Comparison of ENCODE assay signal across 17 cellular contexts in the genomic region with DNA sequence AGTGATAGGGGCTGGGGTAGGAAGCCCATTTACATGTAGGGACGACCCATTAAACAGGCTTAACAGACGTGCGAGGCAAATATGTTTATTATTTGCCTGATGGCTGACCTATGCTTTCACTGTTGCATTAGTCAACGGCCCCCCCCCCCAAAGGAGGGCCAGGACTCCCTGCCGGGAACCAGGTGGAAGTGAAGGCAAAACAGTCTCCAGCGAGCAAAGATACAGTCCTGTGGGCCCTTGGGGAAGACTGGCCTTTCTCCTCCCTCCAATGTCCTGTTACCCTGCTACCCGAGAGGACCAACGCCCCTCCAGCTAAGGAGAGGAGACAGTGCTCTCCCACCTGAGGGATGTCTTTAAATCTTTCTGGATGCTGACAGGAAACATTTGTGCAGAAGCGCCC.
"Had no signal": no experiment of that assay in that cellular context is flagged by ENCODE, and none has a peak within 500 bp of the region (broad histone marks: within the 10 kb centered on the region; RNA-seq: fewer than 3 reads in every experiment).

No MANE protein-coding gene starts in this region.

- H3K4me3 Mint-ChIP-seq: activated CD4-positive, alpha-beta memory T cell treated with anti-CD3 and anti-CD28 coated beads for 36 hours; activated T-helper 1 cell treated with anti-CD3 and anti-CD28 coated beads, Interleukin-12 subunit alpha, Interleukin-12 subunit beta, Interleukin-2, Interleukin-4 antibody, amounts not matched to agents 30 ng/mL and 10 ng/mL and 1 ng/mL, durations not matched to agents 14 hours and 24 hours and 36 hours; naive thymus-derived CD4-positive, alpha-beta T cell; stimulated activated naive B cell treated with anti-CD40 and anti-IgM and Interleukin-4, amounts not matched to agents 10 μg/mL and 1 μg/mL and 100 μg/mL, for 72 hours had no signal

- H3K9me3 ChIP-seq: breast epithelium, prostate gland had no signal

- H3K36me3 ChIP-seq: breast epithelium, prostate gland had no signal

- H3K27ac Mint-ChIP-seq: activated CD4-positive, alpha-beta memory T cell treated with anti-CD3 and anti-CD28 coated beads for 36 hours; activated T-helper 1 cell treated with anti-CD3 and anti-CD28 coated beads, Interleukin-12 subunit alpha, Interleukin-12 subunit beta, Interleukin-2, Interleukin-4 antibody, amounts not matched to agents 30 ng/mL and 10 ng/mL and 1 ng/mL, durations not matched to agents 14 hours and 24 hours and 36 hours; naive thymus-derived CD4-positive, alpha-beta T cell; stimulated activated naive B cell treated with anti-CD40 and anti-IgM and Interleukin-4, amounts not matched to agents 10 μg/mL and 1 μg/mL and 100 μg/mL, for 72 hours had no signal

- DNase-seq: activated CD4-positive, alpha-beta memory T cell treated with anti-CD3 and anti-CD28 coated beads for 36 hours; activated CD4-positive, CD25-positive, alpha-beta regulatory T cell treated with anti-CD3 and anti-CD28 coated beads, Interleukin-2, amount 50 U/mL, for 72 hours; activated CD8-positive, alpha-beta memory T cell treated with anti-CD3 and anti-CD28 coated beads, Interleukin-2, amount 50 U/mL, for 48 hours; activated naive CD4-positive, alpha-beta T cell; aorta; dermis blood vessel endothelial cell; erythroblast; hippocampal formation; naive thymus-derived CD4-positive, alpha-beta T cell; stimulated activated CD4-positive, alpha-beta T cell treated with anti-CD3 and anti-CD28 coated beads, Interleukin-2, amount 100 ng/mL, for 24 hours; stimulated activated naive B cell treated with anti-CD40 and anti-IgM and Interleukin-4, amounts not matched to agents 10 μg/mL and 1 μg/mL and 100 μg/mL, for 72 hours; substantia nigra; trophoblast cell had no signal

- H3K27ac ChIP-seq: breast epithelium, prostate gland had no signal

- ATAC-seq: naive thymus-derived CD4-positive, alpha-beta T cell; sciatic nerve had no signal

- H3K36me3 Mint-ChIP-seq: activated CD4-positive, alpha-beta memory T cell treated with anti-CD3 and anti-CD28 coated beads for 36 hours; naive thymus-derived CD4-positive, alpha-beta T cell had no signal

- H3K4me3 ChIP-seq: breast epithelium, prostate gland had no signal

- H3K4me1 ChIP-seq: breast epithelium, prostate gland had no signal
